20 cellular contexts compared by ENCODE assay signal in the genomic region with DNA sequence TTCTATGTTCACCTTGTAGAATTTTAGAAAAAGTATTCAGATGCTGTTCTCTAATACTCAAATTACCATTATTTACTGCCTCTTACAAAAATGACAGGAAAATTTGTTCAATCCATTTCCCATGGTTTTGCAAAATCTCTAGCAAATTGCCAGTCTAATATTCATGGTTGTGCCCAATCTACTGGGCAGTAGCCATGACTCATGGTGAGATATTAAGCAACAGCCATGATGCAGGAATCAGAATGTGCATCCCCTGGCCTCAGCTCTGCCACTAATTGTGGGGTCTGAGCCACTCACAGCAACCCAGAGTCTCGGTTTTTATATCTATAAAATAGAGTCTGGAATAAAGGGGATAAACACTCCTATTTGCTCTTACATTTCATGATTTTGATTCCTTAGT.
"Had no signal": no experiment of that assay in that cellular context is flagged by ENCODE, and none has a peak within 500 bp of the region (broad histone marks: within the 10 kb centered on the region; RNA-seq: fewer than 3 reads in every experiment).

No MANE protein-coding gene starts in this region.

- H3K36me3 ChIP-seq: adrenal gland, esophagus muscularis mucosa, heart left ventricle, lower lobe of right lung, transverse colon, vagina had no signal

- H3K27me3 ChIP-seq: adrenal gland, esophagus muscularis mucosa, transverse colon, vagina had no signal

- H3K9me3 ChIP-seq: adrenal gland, esophagus muscularis mucosa, lower lobe of right lung, transverse colon, vagina had no signal

- ATAC-seq: activated CD8-positive, alpha-beta T cell treated with anti-CD3 and anti-CD28 coated beads for 36 hours; activated T-cell treated with anti-CD3 and anti-CD28 coated beads, Interleukin-2, amount 50 U/mL, for 4 hours; heart left ventricle; left cardiac atrium; lower lobe of right lung; right cardiac atrium had no signal

- H3K4me1 ChIP-seq: adrenal gland, heart left ventricle, lower lobe of right lung, transverse colon, vagina had no signal

- H3K4me3 ChIP-seq: adrenal gland, esophagus muscularis mucosa, heart left ventricle, lower lobe of right lung, smooth muscle cell, transverse colon, vagina had no signal

- H3K4me2 ChIP-seq: smooth muscle cell had no signal

- FAIRE-seq: colon had no signal

- DNase-seq: activated CD4-positive, alpha-beta T cell treated with anti-CD3 and anti-CD28 coated beads for 4 hours; activated CD8-positive, alpha-beta T cell treated with anti-CD3 and anti-CD28 coated beads for 36 hours; activated effector memory CD4-positive, alpha-beta T cell treated with anti-CD3 and anti-CD28 coated beads, Interleukin-2, amount 50 U/mL, for 16 hours; activated T-cell treated with anti-CD3 and anti-CD28 coated beads, Interleukin-2, amount 50 U/mL, for 4 hours; adrenal gland; caudate nucleus; foreskin melanocyte; heart left ventricle; immature natural killer cell; left cardiac atrium; lower lobe of right lung; right cardiac atrium; stimulated activated CD4-positive, alpha-beta T cell treated with anti-CD3 and anti-CD28 coated beads, Interleukin-4, amount 100 ng/mL, for 4 hours; stimulated activated CD8-positive, alpha-beta memory T cell treated with anti-CD3 and anti-CD28 coated beads, Interleukin-4, amount 100 ng/mL, for 48 hours; stimulated activated naive CD4-positive, alpha-beta T cell treated with Interleukin-2 at 50 U/mL for 16 hours; transverse colon had no signal

- H3K27ac ChIP-seq: adrenal gland, esophagus muscularis mucosa, heart left ventricle, lower lobe of right lung, transverse colon, vagina had no signal
